ENCODE assay signal across 24 cellular contexts in genomic region chr4:176438401-176438800, GRCh38.
"Had no signal": no experiment of that assay in that cellular context is flagged by ENCODE, and none has a peak within 500 bp of the region (broad histone marks: within the 10 kb centered on the region; RNA-seq: fewer than 3 reads in every experiment).

No MANE protein-coding gene starts in this region.

- H3K9me3 Mint-ChIP-seq: activated CD4-positive, alpha-beta memory T cell treated with anti-CD3 and anti-CD28 coated beads for 36 hours; activated naive CD4-positive, alpha-beta T cell treated with anti-CD3 and anti-CD28 coated beads, Interleukin-2, amount 10 ng/mL, durations not matched to agents 7 days and 5 days; T-helper 1 cell treated with Interleukin-12 subunit alpha and Interleukin-12 subunit beta and Interleukin-4 antibody, amounts not matched to agents 30 μg/mL and 1 μg/mL, for 36 hours had no signal

- H3K4me1 ChIP-seq: gastrocnemius medialis, psoas muscle, upper lobe of left lung had no signal

- H3K4me3 ChIP-seq: cardiac muscle cell, gastrocnemius medialis, left ventricle myocardium inferior, ovary, psoas muscle, upper lobe of left lung had no signal

- H3K27me3 Mint-ChIP-seq: activated CD4-positive, alpha-beta memory T cell treated with anti-CD3 and anti-CD28 coated beads for 36 hours; activated naive CD4-positive, alpha-beta T cell treated with anti-CD3 and anti-CD28 coated beads, Interleukin-2, amount 10 ng/mL, durations not matched to agents 7 days and 5 days; dendritic cell treated with granulocyte-macrophage colony-stimulating factor and Interleukin-4, amounts not matched to agents 40 ng/mL and 50 ng/mL, for 4 days; natural killer cell treated with Interleukin-12 subunit alpha and Interleukin-12 subunit beta and Interleukin-15 and Interleukin-18, amount 100 ng/mL, for 72 hours had no signal

- H3K27ac ChIP-seq: cardiac muscle cell, gastrocnemius medialis, left ventricle myocardium inferior, neutrophil, ovary, psoas muscle, upper lobe of left lung had no signal

- H3K9me3 ChIP-seq: gastrocnemius medialis, left ventricle myocardium inferior, neutrophil, ovary, psoas muscle, upper lobe of left lung had no signal

- H3K27me3 ChIP-seq: cardiac muscle cell, gastrocnemius medialis, neutrophil, ovary, upper lobe of left lung had no signal

- DNase-seq: activated CD4-positive, alpha-beta memory T cell treated with anti-CD3 and anti-CD28 coated beads for 36 hours; activated CD4-positive, alpha-beta T cell treated with anti-CD3 and anti-CD28 coated beads for 48 hours; activated CD4-positive, CD25-positive, alpha-beta regulatory T cell; activated effector memory CD4-positive, alpha-beta T cell treated with Interleukin-2 at 50 U/mL for 16 hours; activated naive CD4-positive, alpha-beta T cell treated with anti-CD3 and anti-CD28 coated beads, Interleukin-2, amount 10 ng/mL, durations not matched to agents 7 days and 5 days; activated T-cell treated with anti-CD3 and anti-CD28 coated beads, Interleukin-2, amount 50 U/mL, for 72 hours; effector CD4-positive, alpha-beta T cell; gastrocnemius medialis; hippocampal formation; left ventricle myocardium inferior; midbrain; ovary; psoas muscle; right cardiac atrium; stimulated activated CD4-positive, alpha-beta T cell treated with anti-CD3 and anti-CD28 coated beads, Interleukin-12 subunit alpha, Interleukin-12 subunit beta, amount 100 ng/mL, for 4 hours; stimulated activated CD4-positive, alpha-beta T cell treated with anti-CD3 and anti-CD28 coated beads, Interleukin-4, amount 100 ng/mL, for 4 hours; stimulated activated naive CD8-positive, alpha-beta T cell treated with anti-CD3 and anti-CD28 coated beads, Interleukin-15, Interleukin-2, amounts not matched to agents 100 U/mL and 50 U/mL, for 24 hours; T1000; upper lobe of left lung had no signal

- H3K27ac Mint-ChIP-seq: activated CD4-positive, alpha-beta memory T cell treated with anti-CD3 and anti-CD28 coated beads for 36 hours; activated naive CD4-positive, alpha-beta T cell treated with anti-CD3 and anti-CD28 coated beads, Interleukin-2, amount 10 ng/mL, durations not matched to agents 7 days and 5 days; activated T-cell treated with anti-CD3 and anti-CD28 coated beads, Interleukin-2, amount 50 U/mL, for 72 hours; dendritic cell treated with granulocyte-macrophage colony-stimulating factor and Interleukin-4, amounts not matched to agents 40 ng/mL and 50 ng/mL, for 4 days; natural killer cell treated with Interleukin-12 subunit alpha and Interleukin-12 subunit beta and Interleukin-15 and Interleukin-18, amount 100 ng/mL, for 72 hours; T-helper 1 cell treated with Interleukin-12 subunit alpha and Interleukin-12 subunit beta and Interleukin-4 antibody, amounts not matched to agents 30 μg/mL and 1 μg/mL, for 36 hours had no signal

- H3K36me3 ChIP-seq: cardiac muscle cell, gastrocnemius medialis, left ventricle myocardium inferior, neutrophil, ovary, upper lobe of left lung had no signal

- H3K4me3 Mint-ChIP-seq: activated CD4-positive, alpha-beta memory T cell treated with anti-CD3 and anti-CD28 coated beads for 36 hours; activated naive CD4-positive, alpha-beta T cell treated with anti-CD3 and anti-CD28 coated beads, Interleukin-2, amount 10 ng/mL, durations not matched to agents 7 days and 5 days; activated T-cell treated with anti-CD3 and anti-CD28 coated beads, Interleukin-2, amount 50 U/mL, for 72 hours; dendritic cell treated with granulocyte-macrophage colony-stimulating factor and Interleukin-4, amounts not matched to agents 40 ng/mL and 50 ng/mL, for 4 days; natural killer cell treated with Interleukin-12 subunit alpha and Interleukin-12 subunit beta and Interleukin-15 and Interleukin-18, amount 100 ng/mL, for 72 hours; T-helper 1 cell treated with Interleukin-12 subunit alpha and Interleukin-12 subunit beta and Interleukin-4 antibody, amounts not matched to agents 30 μg/mL and 1 μg/mL, for 36 hours had no signal

- H3K36me3 Mint-ChIP-seq: activated CD4-positive, alpha-beta memory T cell treated with anti-CD3 and anti-CD28 coated beads for 36 hours; activated naive CD4-positive, alpha-beta T cell treated with anti-CD3 and anti-CD28 coated beads, Interleukin-2, amount 10 ng/mL, durations not matched to agents 7 days and 5 days; natural killer cell treated with Interleukin-12 subunit alpha and Interleukin-12 subunit beta and Interleukin-15 and Interleukin-18, amount 100 ng/mL, for 72 hours had no signal
